In genomic region chr22:28444659-28445058, GRCh38 we compare ENCODE assay signal across 27 cellular contexts.
DNase-seq lines count a peak whose midpoint lies in the region; ATAC-seq and TF ChIP-seq lines count a peak whose summit lies in the region.
"Had no signal": no experiment of that assay in that cellular context is flagged by ENCODE, and none has a peak within 500 bp of the region (broad histone marks: within the 10 kb centered on the region; RNA-seq: fewer than 3 reads in every experiment).

No MANE protein-coding gene starts in this region.

- CTCF ChIA-PET in CD4-positive, alpha-beta T cell (lab: Charles Lee), result no interaction called here
- CTCF ChIA-PET in activated naive CD4-positive, alpha-beta T cell treated with anti-CD3 and anti-CD28 coated beads for 36 hours (lab: Charles Lee), result interaction anchor here (0.7 kb wide), 1 partner anchor 298 kb away, joined by 3 read pairs; no protein-coding TSS in a partner anchor

- DNase-seq in CD4-positive, alpha-beta T cell, result no peak
- DNase-seq in fibroblast of mammary gland (ENCODE audit: low read depth) (peak; percentile 23), nephron progenitor cell (no peak), type B pancreatic cell (ENCODE audit: extremely low spot score, unreplicated experiment) (no peak), globus pallidus (ENCODE audit: low spot score) (no peak), Kasumi-1 (lab: John Stamatoyannopoulos, UW) (no peak), natural killer cell (no peak)
- no peak for DNase-seq in activated naive CD4-positive, alpha-beta T cell treated with anti-CD3 and anti-CD28 coated beads for 36 hours
- DNase-seq: CD4-positive, CD25-positive, alpha-beta regulatory T cell; DMS53; HFFc6; KBM-7; MG63; NCI-H1092; NCI-H1436; NCI-H187; NCI-H2081 treated with DMSO at 0.1 percent for 48 hours; NCI-H2171; NCI-H226; NCI-H510A; NCI-H69; Right ventricle myocardium superior; RPMI8226 had no signal

- POLR2A ChIA-PET in CD4-positive, alpha-beta T cell (lab: Charles Lee), result no interaction called here

- peaks cover 20% of the 10 kb centered on the region for H3K4me1 Mint-ChIP-seq in CD4-positive, alpha-beta T cell (ENCODE audit: low read depth)
- H3K4me1 Mint-ChIP-seq in nephron progenitor cell (peaks cover 48% of the 10 kb centered on the region), type B pancreatic cell (ENCODE audit: unreplicated experiment) (peaks cover 31% of the 10 kb centered on the region), natural killer cell (peaks cover 10 to 14% of the 10 kb centered on the region in 2 donors)
- H3K4me1 Mint-ChIP-seq in activated naive CD4-positive, alpha-beta T cell treated with anti-CD3 and anti-CD28 coated beads for 36 hours (ENCODE audit: low read depth), result peaks cover 23% of the 10 kb centered on the region

- no peak for TF ChIP-seq CTCF in CD4-positive, alpha-beta T cell (IDR thresholded peaks at IDR 0.05)
- no peak for TF ChIP-seq CTCF in fibroblast of mammary gland (conservative IDR thresholded peaks at IDR 0.05; ENCODE audit: control insufficient read depth, insufficient read depth, low read depth, low read length)
- no peak for TF ChIP-seq CTCF in nephron progenitor cell (IDR thresholded peaks at IDR 0.05)
- no peak for TF ChIP-seq CTCF in type B pancreatic cell (conservative IDR thresholded peaks at IDR 0.05)
- no peak for TF ChIP-seq CTCF in natural killer cell (IDR thresholded peaks at IDR 0.05)

- no peak overlapping the region for H3K4me3 ChIP-seq in fibroblast of mammary gland (ENCODE audit: control insufficient read depth, low read depth, low read length)
- H3K4me3 ChIP-seq: BLaER1, GM23338, HAP-1, MG63, SJSA1 had no signal

- peaks cover 4% of the 10 kb centered on the region for H3K27me3 Mint-ChIP-seq in CD4-positive, alpha-beta T cell
- H3K27me3 Mint-ChIP-seq in nephron progenitor cell (ENCODE audit: low read depth, poor library complexity), result no peaks in the 10 kb centered on the region
- H3K27me3 Mint-ChIP-seq in type B pancreatic cell, result no peaks in the 10 kb centered on the region
- peaks cover 2% of the 10 kb centered on the region for H3K27me3 Mint-ChIP-seq in activated naive CD4-positive, alpha-beta T cell treated with anti-CD3 and anti-CD28 coated beads for 36 hours (ENCODE audit: low read depth)
- H3K27me3 Mint-ChIP-seq in natural killer cell (ENCODE audit: low read depth in 2 of 2), result peaks cover 10 to 11% of the 10 kb centered on the region in 2 donors

- no peaks in the 10 kb centered on the region for H3K36me3 Mint-ChIP-seq in CD4-positive, alpha-beta T cell (ENCODE audit: low read depth)
- H3K36me3 Mint-ChIP-seq in nephron progenitor cell (ENCODE audit: low read depth) (no peaks in the 10 kb centered on the region), type B pancreatic cell (no peaks in the 10 kb centered on the region), natural killer cell (no peaks in the 10 kb centered on the region)
- H3K36me3 Mint-ChIP-seq in activated naive CD4-positive, alpha-beta T cell treated with anti-CD3 and anti-CD28 coated beads for 36 hours (ENCODE audit: low read depth), result no peaks in the 10 kb centered on the region
- H3K36me3 Mint-ChIP-seq: CD4-positive, CD25-positive, alpha-beta regulatory T cell had no signal

- H3K27ac ChIP-seq in CD4-positive, alpha-beta T cell (ENCODE audit: low read depth, low read length), result no peak overlapping the region
- H3K27ac ChIP-seq: BLaER1, SJSA1 had no signal

- no peak overlapping the region for H3K27ac Mint-ChIP-seq in CD4-positive, alpha-beta T cell
- no peak overlapping the region for H3K27ac Mint-ChIP-seq in nephron progenitor cell
- H3K27ac Mint-ChIP-seq in type B pancreatic cell, result no peak overlapping the region
- no peak overlapping the region for H3K27ac Mint-ChIP-seq in activated naive CD4-positive, alpha-beta T cell treated with anti-CD3 and anti-CD28 coated beads for 36 hours
- no peak overlapping the region for H3K27ac Mint-ChIP-seq in natural killer cell
- H3K27ac Mint-ChIP-seq: CD4-positive, CD25-positive, alpha-beta regulatory T cell; GM23338; HFFc6 had no signal

- peak overlapping the region; percentile 37 for H3K4me3 Mint-ChIP-seq in CD4-positive, alpha-beta T cell
- H3K4me3 Mint-ChIP-seq in nephron progenitor cell (peak overlapping the region; percentile 19), type B pancreatic cell (peak overlapping the region; percentile 72), natural killer cell (no peak overlapping the region)
- H3K4me3 Mint-ChIP-seq in activated naive CD4-positive, alpha-beta T cell treated with anti-CD3 and anti-CD28 coated beads for 36 hours, result no peak overlapping the region
- H3K4me3 Mint-ChIP-seq: GM23338, HFFc6 had no signal

- intact Hi-C loops in CD4-positive, alpha-beta T cell (cut with DNase I, micrococcal nuclease), result loop anchor here (5.0 to 10.0 kb wide), 4 partner anchors 368 to 560 kb away; no protein-coding TSS in a partner anchor
- intact Hi-C loops in activated naive CD4-positive, alpha-beta T cell treated with anti-CD3 and anti-CD28 coated beads for 36 hours (cut with micrococcal nuclease), result loop anchor here (5.0 to 10.0 kb wide), 4 partner anchors 67 to 392 kb away; no protein-coding TSS in a partner anchor
- intact Hi-C loops in natural killer cell (cut with micrococcal nuclease), result loop anchor here (5.0 to 10.0 kb wide), 2 partner anchors 422 to 560 kb away; no protein-coding TSS in a partner anchor

- H3K27me3 ChIP-seq in CD4-positive, alpha-beta T cell (ENCODE audit: control insufficient read depth, insufficient read depth, low read length), result peaks cover 29% of the 10 kb centered on the region
- H3K27me3 ChIP-seq: BLaER1, MG63 had no signal

- H3K9me3 ChIP-seq in CD4-positive, alpha-beta T cell (ENCODE audit: control insufficient read depth, low read length), result no peaks in the 10 kb centered on the region
- H3K9me3 ChIP-seq: BLaER1, HAP-1, MG63, SJSA1 had no signal

- no peak for ATAC-seq in CD4-positive, alpha-beta T cell (ENCODE audit: poor library complexity)
- ATAC-seq in natural killer cell, result no peak
- ATAC-seq: GM23338 had no signal

- H3K9me3 Mint-ChIP-seq in CD4-positive, alpha-beta T cell, result no peaks in the 10 kb centered on the region
- H3K9me3 Mint-ChIP-seq in nephron progenitor cell (no peaks in the 10 kb centered on the region), type B pancreatic cell (no peaks in the 10 kb centered on the region), natural killer cell (no peaks in the 10 kb centered on the region)
- no peaks in the 10 kb centered on the region for H3K9me3 Mint-ChIP-seq in activated naive CD4-positive, alpha-beta T cell treated with anti-CD3 and anti-CD28 coated beads for 36 hours
- H3K9me3 Mint-ChIP-seq: CD4-positive, CD25-positive, alpha-beta regulatory T cell; GM23338; HFFc6 had no signal

Comparison
In these comparisons a context has a peak if more than half of its experiments do, and no peak if none do; other contexts are left out.
1. H3K4me3 Mint-ChIP-seq: peak in CD4-positive, alpha-beta T cell (single experiment), nephron progenitor cell (single experiment) and type B pancreatic cell (single experiment); none in activated naive CD4-positive, alpha-beta T cell treated with anti-CD3 and anti-CD28 coated beads for 36 hours (single experiment) and natural killer cell (single experiment).